16 cellular contexts compared by ENCODE assay signal in the genomic region with DNA sequence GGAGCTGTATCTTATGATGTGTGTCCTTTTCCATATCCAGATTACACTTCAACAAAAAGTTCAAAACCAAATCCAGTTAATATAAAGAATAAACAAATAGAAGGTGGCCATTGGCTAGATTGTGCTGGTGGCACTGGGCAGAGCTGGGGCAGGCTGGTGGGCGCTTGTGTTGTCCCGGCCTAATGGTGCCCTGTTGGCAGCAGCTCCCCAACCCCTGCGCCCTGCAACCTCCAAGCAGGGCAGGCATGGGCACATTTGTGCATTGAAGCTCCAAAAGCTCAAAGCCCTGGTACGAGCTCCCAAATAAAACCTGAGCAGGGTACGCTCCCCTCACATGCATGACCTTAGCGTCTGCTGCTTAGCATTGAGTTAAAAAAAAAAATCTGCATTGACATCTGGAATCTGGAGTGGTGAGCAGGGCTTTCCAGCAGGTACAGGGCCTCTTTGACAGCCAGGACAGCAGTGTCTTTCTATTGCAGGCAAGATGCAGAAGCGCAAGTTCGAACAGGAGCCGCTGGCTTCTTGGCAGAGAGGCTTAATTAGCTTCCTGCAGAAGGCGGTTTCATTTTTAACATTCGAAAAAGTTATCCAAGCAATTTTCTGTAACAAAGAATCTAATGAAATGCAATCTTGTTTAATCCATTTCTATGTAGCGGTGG. TPM values are rescaled to one million over a fixed set of nuclear protein-coding genes. Genes with fewer than 3 reads are reported as not detected.
DNase-seq lines count a peak whose midpoint lies in the region; ATAC-seq and TF ChIP-seq lines count a peak whose summit lies in the region.
"Had no signal": no experiment of that assay in that cellular context is flagged by ENCODE, and none has a peak within 500 bp of the region (broad histone marks: within the 10 kb centered on the region; RNA-seq: fewer than 3 reads in every experiment).

No MANE protein-coding gene starts in this region.

- H3K4me2 ChIP-seq in PC-3 (ENCODE audit: low read length), result no peak overlapping the region

- DNase-seq in activated CD4-positive, alpha-beta T cell treated with anti-CD3 and anti-CD28 coated beads for 36 hours, result peak; percentile 7
- DNase-seq in activated CD4-positive, alpha-beta T cell treated with anti-CD3 and anti-CD28 coated beads, Interleukin-2, amount 50 U/mL, for 1 hour, result no peak
- DNase-seq in CD8-positive, alpha-beta T cell, result no peak
- DNase-seq in adipocyte (ENCODE audit: low read depth) (no peak), mesenteric fat pad (ENCODE audit: low spot score) (peak; percentile 62), omental fat pad (ENCODE audit: low spot score) (no peak), PC-3 (no peak), brain microvascular endothelial cell (no peak)
- DNase-seq: Calu3; colonic mucosa; MV-4-11; SIG-M5; sigmoid colon; stimulated activated naive B cell treated with anti-CD40 and anti-IgM and Interleukin-4, amounts not matched to agents 10 μg/mL and 1 μg/mL and 100 μg/mL, for 72 hours had no signal

- no peak overlapping the region for H3K4me3 Mint-ChIP-seq in activated CD4-positive, alpha-beta T cell treated with anti-CD3 and anti-CD28 coated beads for 36 hours
- H3K4me3 Mint-ChIP-seq in CD8-positive, alpha-beta T cell, result peak overlapping the region; percentile 60
- H3K4me3 Mint-ChIP-seq: stimulated activated naive B cell treated with anti-CD40 and anti-IgM and Interleukin-4, amounts not matched to agents 10 μg/mL and 1 μg/mL and 100 μg/mL, for 72 hours had no signal

- CTCF ChIA-PET in activated CD4-positive, alpha-beta T cell treated with anti-CD3 and anti-CD28 coated beads for 36 hours (lab: Charles Lee), result no interaction called here
- CTCF ChIA-PET in CD8-positive, alpha-beta T cell (lab: Charles Lee), result no interaction called here
- CTCF ChIA-PET in PC-3 (lab: Charles Lee), result no interaction called here

- intact Hi-C loops in activated CD4-positive, alpha-beta T cell treated with anti-CD3 and anti-CD28 coated beads for 36 hours (cut with DNase I, micrococcal nuclease), result no loop called here
- intact Hi-C loops in CD8-positive, alpha-beta T cell (cut with DNase I, micrococcal nuclease), result no loop called here
- intact Hi-C loops in PC-3 (cut with micrococcal nuclease), result no loop called here

- H3K27ac Mint-ChIP-seq in activated CD4-positive, alpha-beta T cell treated with anti-CD3 and anti-CD28 coated beads for 36 hours, result no peak overlapping the region
- H3K27ac Mint-ChIP-seq in CD8-positive, alpha-beta T cell, result no peak overlapping the region
- H3K27ac Mint-ChIP-seq: stimulated activated naive B cell treated with anti-CD40 and anti-IgM and Interleukin-4, amounts not matched to agents 10 μg/mL and 1 μg/mL and 100 μg/mL, for 72 hours had no signal

- H3K27me3 ChIP-seq in CD8-positive, alpha-beta T cell (ENCODE audit: insufficient read depth, low read length), result no peaks in the 10 kb centered on the region
- peaks cover 7% of the 10 kb centered on the region for H3K27me3 ChIP-seq in adipocyte (replicated peaks; ENCODE audit: control insufficient read depth, insufficient read depth, low read length)
- H3K27me3 ChIP-seq in PC-3 (ENCODE audit: low read length), result no peaks in the 10 kb centered on the region
- no peaks in the 10 kb centered on the region for H3K27me3 ChIP-seq in brain microvascular endothelial cell (replicated peaks)
- H3K27me3 ChIP-seq: colonic mucosa, sigmoid colon, vagina had no signal

- H3K9me3 Mint-ChIP-seq in activated CD4-positive, alpha-beta T cell treated with anti-CD3 and anti-CD28 coated beads for 36 hours (ENCODE audit: low read depth), result no peaks in the 10 kb centered on the region
- no peaks in the 10 kb centered on the region for H3K9me3 Mint-ChIP-seq in CD8-positive, alpha-beta T cell
- H3K9me3 Mint-ChIP-seq: stimulated activated naive B cell treated with anti-CD40 and anti-IgM and Interleukin-4, amounts not matched to agents 10 μg/mL and 1 μg/mL and 100 μg/mL, for 72 hours had no signal

- no peak for ATAC-seq in activated CD4-positive, alpha-beta T cell treated with anti-CD3 and anti-CD28 coated beads for 36 hours
- no peak for ATAC-seq in CD8-positive, alpha-beta T cell
- ATAC-seq in omental fat pad (ENCODE audit: low FRiP score) (no peak), PC-3 (no peak)
- ATAC-seq: stimulated activated naive B cell treated with anti-CD40 and anti-IgM and Interleukin-4, amounts not matched to agents 10 μg/mL and 1 μg/mL and 100 μg/mL, for 72 hours had no signal

- H3K9me2 ChIP-seq in PC-3 (replicated peaks; ENCODE audit: low read length), result no peaks in the 10 kb centered on the region

- H3K4me3 ChIP-seq in CD8-positive, alpha-beta T cell (ENCODE audit: low read depth, low read length), result no peak overlapping the region
- peak overlapping the region; percentile 58 for H3K4me3 ChIP-seq in adipocyte (ENCODE audit: low read length)
- no peak overlapping the region for H3K4me3 ChIP-seq in PC-3 (ENCODE audit: low read length)
- no peak overlapping the region for H3K4me3 ChIP-seq in brain microvascular endothelial cell (ENCODE audit: low read depth, low read length)
- H3K4me3 ChIP-seq: colonic mucosa had no signal

- H3K27me3 Mint-ChIP-seq in activated CD4-positive, alpha-beta T cell treated with anti-CD3 and anti-CD28 coated beads for 36 hours, result no peaks in the 10 kb centered on the region
- no peaks in the 10 kb centered on the region for H3K27me3 Mint-ChIP-seq in CD8-positive, alpha-beta T cell (ENCODE audit: low read depth)
- H3K27me3 Mint-ChIP-seq: stimulated activated naive B cell treated with anti-CD40 and anti-IgM and Interleukin-4, amounts not matched to agents 10 μg/mL and 1 μg/mL and 100 μg/mL, for 72 hours had no signal

- H2AFZ ChIP-seq in PC-3 (ENCODE audit: low read length), result no peak overlapping the region

- no TSS peak for BruUV-seq in PC-3 (replicated peaks; lab: Mats Ljungman, UMichigan)

- H3K4me1 ChIP-seq in CD8-positive, alpha-beta T cell (ENCODE audit: insufficient read depth, low read length), result no peaks in the 10 kb centered on the region
- H3K4me1 ChIP-seq in adipocyte (ENCODE audit: control insufficient read depth, insufficient read depth, low read length) (no peaks in the 10 kb centered on the region), PC-3 (ENCODE audit: insufficient read depth, low read length) (no peaks in the 10 kb centered on the region)
- H3K4me1 ChIP-seq: colonic mucosa, sigmoid colon had no signal

- H3K36me3 ChIP-seq in CD8-positive, alpha-beta T cell (ENCODE audit: insufficient read depth, low read length), result no peaks in the 10 kb centered on the region
- H3K36me3 ChIP-seq in adipocyte (ENCODE audit: control insufficient read depth, insufficient read depth, low read length, severe bottlenecking) (no peaks in the 10 kb centered on the region), PC-3 (ENCODE audit: low read depth, low read length) (no peaks in the 10 kb centered on the region), brain microvascular endothelial cell (replicated peaks) (no peaks in the 10 kb centered on the region)
- H3K36me3 ChIP-seq: colonic mucosa, sigmoid colon, vagina had no signal

- no peaks in the 10 kb centered on the region for H3F3A ChIP-seq in PC-3 (ENCODE audit: low read length, unreplicated experiment)

- POLR2A ChIA-PET in activated CD4-positive, alpha-beta T cell treated with anti-CD3 and anti-CD28 coated beads for 36 hours (lab: Charles Lee), result interaction anchor here (0.6 kb wide), 1 partner anchor 1683 kb away, joined by 9 read pairs; no protein-coding TSS in a partner anchor
- POLR2A ChIA-PET in CD8-positive, alpha-beta T cell (lab: Charles Lee), result no interaction called here
- POLR2A ChIA-PET in PC-3 (lab: Charles Lee; ENCODE audit: unreplicated experiment), result interaction anchor here (0.7 kb wide), 1 partner anchor 132 kb away, joined by 3 read pairs; no protein-coding TSS in a partner anchor

- H3K9ac ChIP-seq in adipocyte (ENCODE audit: low read length) (no peak overlapping the region), PC-3 (ENCODE audit: low read length) (no peak overlapping the region)

- H4K20me1 ChIP-seq in PC-3 (ENCODE audit: low read length), result no peaks in the 10 kb centered on the region

- no peak for TF ChIP-seq CTCF in CD8-positive, alpha-beta T cell (IDR thresholded peaks at IDR 0.05)
- TF ChIP-seq CTCF in omental fat pad (IDR thresholded peaks at IDR 0.05) (no peak), PC-3 (conservative IDR thresholded peaks at IDR 0.05; ENCODE audit: low read depth, low read length) (no peak), brain microvascular endothelial cell (IDR thresholded peaks at IDR 0.05; ENCODE audit: low read depth, low read length, missing control alignments) (no peak)

- no peaks in the 10 kb centered on the region for H3K9me3 ChIP-seq in CD8-positive, alpha-beta T cell (ENCODE audit: low read length)
- H3K9me3 ChIP-seq in adipocyte (ENCODE audit: control insufficient read depth, low read length), result no peaks in the 10 kb centered on the region
- H3K9me3 ChIP-seq in PC-3 (ENCODE audit: low read length), result no peaks in the 10 kb centered on the region
- H3K9me3 ChIP-seq: colonic mucosa, sigmoid colon, vagina had no signal

- in situ Hi-C loops in brain microvascular endothelial cell (cut with HindIII; ENCODE audit: low pct_ligation_motif_present, low sequenced_read_pairs), result no loop called here

- H3K36me3 Mint-ChIP-seq in activated CD4-positive, alpha-beta T cell treated with anti-CD3 and anti-CD28 coated beads for 36 hours (ENCODE audit: low read depth), result no peaks in the 10 kb centered on the region
- no peaks in the 10 kb centered on the region for H3K36me3 Mint-ChIP-seq in CD8-positive, alpha-beta T cell
- H3K36me3 Mint-ChIP-seq: stimulated activated naive B cell treated with anti-CD40 and anti-IgM and Interleukin-4, amounts not matched to agents 10 μg/mL and 1 μg/mL and 100 μg/mL, for 72 hours had no signal

- no peaks in the 10 kb centered on the region for H3K4me1 Mint-ChIP-seq in activated CD4-positive, alpha-beta T cell treated with anti-CD3 and anti-CD28 coated beads for 36 hours
- peaks cover 3% of the 10 kb centered on the region for H3K4me1 Mint-ChIP-seq in CD8-positive, alpha-beta T cell (ENCODE audit: low read depth)
- H3K4me1 Mint-ChIP-seq: stimulated activated naive B cell treated with anti-CD40 and anti-IgM and Interleukin-4, amounts not matched to agents 10 μg/mL and 1 μg/mL and 100 μg/mL, for 72 hours had no signal

- H3K79me2 ChIP-seq in PC-3 (ENCODE audit: low read length), result no peaks in the 10 kb centered on the region

- no peak overlapping the region for H3K27ac ChIP-seq in CD8-positive, alpha-beta T cell (ENCODE audit: low read depth, low read length)
- H3K27ac ChIP-seq in PC-3 (ENCODE audit: low read length), result no peak overlapping the region
- H3K27ac ChIP-seq in brain microvascular endothelial cell, result no peak overlapping the region
- H3K27ac ChIP-seq: colonic mucosa, sigmoid colon, vagina had no signal

RNA-seq across cellular contexts. Expression of a gene that starts 25.9 kb away (rescaled TPM):
- total RNA-seq in activated CD4-positive, alpha-beta T cell treated with anti-CD3 and anti-CD28 coated beads for 36 hours, result not detected
- not detected for total RNA-seq in CD8-positive, alpha-beta T cell
- total RNA-seq in mesenteric fat pad (not detected), omental fat pad (not detected), PC-3 (2014; rRNA removed) (not detected in 2 replicates)
- total RNA-seq: Calu3, colonic mucosa, liver, sigmoid colon, vagina had no signal

Comparison
In these comparisons a context has a peak if more than half of its experiments do, and no peak if none do; other contexts are left out.
1. DNase-seq: peak in activated CD4-positive, alpha-beta T cell treated with anti-CD3 and anti-CD28 coated beads for 36 hours (single experiment) and mesenteric fat pad (single experiment); none in activated CD4-positive, alpha-beta T cell treated with anti-CD3 and anti-CD28 coated beads, Interleukin-2, amount 50 U/mL, for 1 hour (single experiment), CD8-positive, alpha-beta T cell (0 of 7), adipocyte (single experiment), omental fat pad (single experiment), PC-3 (single experiment) and brain microvascular endothelial cell (single experiment).